ENCODE assay signal across 1 cellular context in genomic region chr14:98808494-98809407, GRCh38.
TF ChIP-seq lines count a peak whose summit lies in the region.

No MANE protein-coding gene starts in this region.

TF ChIP-seq in Ishikawa, 13 proteins besides CTCF, POLR2A, EP300 and RAD21 (continued from another document):
- no peak for TF ChIP-seq REST (IDR thresholded peaks at IDR 0.05; ENCODE audit: low read depth)
